11 cellular contexts compared by ENCODE assay signal in the genomic region with DNA sequence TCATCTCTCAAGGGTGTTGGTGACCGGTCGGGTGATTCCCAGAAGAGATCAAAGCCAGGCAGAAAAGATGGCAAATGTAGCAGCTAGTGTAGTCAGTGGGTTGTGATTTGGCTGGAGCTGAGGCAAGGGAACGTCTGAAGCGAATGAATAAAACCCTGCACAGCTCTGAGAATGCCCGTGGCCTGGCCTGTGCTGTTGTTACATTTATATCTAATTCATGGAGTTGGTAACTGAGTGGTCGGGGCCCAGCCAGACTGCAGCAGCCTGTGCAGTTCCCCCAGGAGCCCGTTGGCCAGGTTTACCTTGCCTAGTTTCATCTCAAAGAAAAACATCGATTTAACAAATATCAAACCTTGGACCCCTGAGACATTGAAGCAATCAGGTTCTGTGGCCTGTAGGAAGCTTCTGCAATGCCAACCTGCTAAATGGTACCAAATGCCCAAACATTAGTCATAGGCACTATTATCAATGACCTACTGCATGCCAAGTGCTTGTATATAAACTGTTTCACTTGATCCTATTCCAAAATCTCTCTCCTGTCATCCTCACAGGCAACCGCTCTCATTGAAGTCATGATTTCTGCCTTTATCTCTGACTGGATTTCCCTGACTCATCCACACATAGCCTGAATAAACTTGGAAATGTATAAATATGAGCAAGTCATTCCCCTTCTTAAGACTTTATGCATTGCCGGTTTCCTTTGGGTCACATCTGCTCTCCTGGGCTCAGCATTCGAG.
A peak's percentile ranks its signal among the peaks of the same experiment; 100 is the strongest.
DNase-seq lines count a peak whose midpoint lies in the region; ATAC-seq and TF ChIP-seq lines count a peak whose summit lies in the region.
"Had no signal": no experiment of that assay in that cellular context is flagged by ENCODE, and none has a peak within 500 bp of the region (broad histone marks: within the 10 kb centered on the region; RNA-seq: fewer than 3 reads in every experiment).

No MANE protein-coding gene starts in this region.

- TF ChIP-seq CTCF in left ventricle myocardium inferior (IDR thresholded peaks at IDR 0.05; ENCODE audit: borderline replicate concordance) = no peak
- no peak for TF ChIP-seq CTCF in uterus (IDR thresholded peaks at IDR 0.05)

- peaks cover 43% of the 10 kb centered on the region for H3K4me1 ChIP-seq in left ventricle myocardium inferior
- H3K4me1 ChIP-seq in muscle layer of duodenum (ENCODE audit: control insufficient read depth in 1 of 2, insufficient read depth in 2 of 2, low read length in 2 of 2) = peaks cover 4 to 10% of the 10 kb centered on the region in 2 donors
- peaks cover under 1 to 29% of the 10 kb centered on the region in 2 donors for H3K4me1 ChIP-seq in uterus

- DNase-seq in left ventricle myocardium inferior (no peak), Right ventricle myocardium inferior (ENCODE audit: missing footprints) (no peak), uterus (no peak), NCI-H526 treated with DMSO at 0.1 percent for 48 hours (lab: John Stamatoyannopoulos, UW) (no peak), CD1c-positive myeloid dendritic cell (ENCODE audit: extremely low spot score) (no peak)
- DNase-seq: ACHN, H7, NCI-H1417 treated with DMSO at 0.1 percent for 48 hours had no signal

- H3K4me3 ChIP-seq in left ventricle myocardium inferior (no peak overlapping the region), muscle layer of duodenum (ENCODE audit: low read depth in 1 of 2, low read length in 2 of 2) (no peak overlapping the region), uterus (no peak overlapping the region)

- H3K27ac ChIP-seq in left ventricle myocardium inferior (replicated peaks) (peak overlapping the region; percentile 78), cingulate gyrus (ENCODE audit: low read depth, low read length) (peak overlapping the region; percentile 84), muscle layer of duodenum (ENCODE audit: low read length) (peak overlapping the region; percentile 36), uterus (peak overlapping the region; percentile 80 to 98)

- H3K36me3 ChIP-seq in left ventricle myocardium inferior = no peaks in the 10 kb centered on the region
- no peaks in the 10 kb centered on the region for H3K36me3 ChIP-seq in muscle layer of duodenum (ENCODE audit: control insufficient read depth in 1 of 2, insufficient read depth in 2 of 2, low read length in 2 of 2)
- H3K36me3 ChIP-seq in uterus = no peaks in the 10 kb centered on the region

- TF ChIP-seq POLR2A in uterus (IDR thresholded peaks at IDR 0.05) = no peak

- intact Hi-C loops in left ventricle myocardium inferior (cut with micrococcal nuclease) (no loop called here), Right ventricle myocardium inferior (cut with DNase I) (no loop called here), uterus (cut with DNase I; ENCODE audit: low total_unique reads) (loop anchor here (10.0 kb wide), 1 partner anchor 165 kb away; no protein-coding TSS in a partner anchor)

- H3K27me3 ChIP-seq in left ventricle myocardium inferior (ENCODE audit: low read depth) = no peaks in the 10 kb centered on the region
- H3K27me3 ChIP-seq in muscle layer of duodenum (ENCODE audit: low read depth, low read length) = no peaks in the 10 kb centered on the region
- H3K27me3 ChIP-seq in uterus = no peaks in the 10 kb centered on the region

- ATAC-seq in Right ventricle myocardium inferior (no peak), HG03342 (IDR thresholded peaks at IDR 0.05; ENCODE audit: unreplicated experiment) (no peak)

- H3K9me3 ChIP-seq in left ventricle myocardium inferior (replicated peaks) (no peaks in the 10 kb centered on the region), muscle layer of duodenum (ENCODE audit: control insufficient read depth in 1 of 2, low read length in 2 of 2) (no peaks in the 10 kb centered on the region), uterus (no peaks in the 10 kb centered on the region)

Comparison
In these comparisons a context has a peak if more than half of its experiments do, and no peak if none do; other contexts are left out.
1. H3K27ac ChIP-seq: peak in every context shown above with its lines; median percentile 89 in uterus; 84 in cingulate gyrus; 78 in left ventricle myocardium inferior; 36 in muscle layer of duodenum.